In genomic region chr2:210203162-210203561, GRCh38 we compare ENCODE assay signal across 1 cellular context.
TF ChIP-seq lines count a peak whose summit lies in the region.

No MANE protein-coding gene starts in this region.

TF ChIP-seq in HepG2, 621 proteins besides CTCF, POLR2A, EP300 and RAD21:
- peak; percentile 99 for TF ChIP-seq MAFF (IDR thresholded peaks at IDR 0.05; ENCODE audit: low read depth, low read length)
- TF ChIP-seq, protein P1, sequence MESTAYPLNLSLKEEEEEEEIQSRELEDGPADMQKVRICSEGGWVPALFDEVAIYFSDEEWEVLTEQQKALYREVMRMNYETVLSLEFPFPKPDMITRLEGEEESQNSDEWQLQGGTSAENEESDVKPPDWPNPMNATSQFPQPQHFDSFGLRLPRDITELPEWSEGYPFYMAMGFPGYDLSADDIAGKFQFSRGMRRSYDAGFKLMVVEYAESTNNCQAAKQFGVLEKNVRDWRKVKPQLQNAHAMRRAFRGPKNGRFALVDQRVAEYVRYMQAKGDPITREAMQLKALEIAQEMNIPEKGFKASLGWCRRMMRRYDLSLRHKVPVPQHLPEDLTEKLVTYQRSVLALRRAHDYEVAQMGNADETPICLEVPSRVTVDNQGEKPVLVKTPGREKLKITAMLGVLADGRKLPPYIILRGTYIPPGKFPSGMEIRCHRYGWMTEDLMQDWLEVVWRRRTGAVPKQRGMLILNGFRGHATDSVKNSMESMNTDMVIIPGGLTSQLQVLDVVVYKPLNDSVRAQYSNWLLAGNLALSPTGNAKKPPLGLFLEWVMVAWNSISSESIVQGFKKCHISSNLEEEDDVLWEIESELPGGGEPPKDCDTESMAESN (CRISPR knock-in tag; conservative IDR thresholded peaks at IDR 0.05) = no peak
- no peak for TF ChIP-seq ZNF274 (CRISPR knock-in tag; IDR thresholded peaks at IDR 0.05)
- peak; percentile 99 for TF ChIP-seq MAFK (conservative IDR thresholded peaks at IDR 0.05 in 1 of 2, IDR thresholded peaks at IDR 0.05 in 1 of 2; ENCODE audit: low read length in 2 of 2)
